ENCODE assay signal across 8 cellular contexts in the genomic region with DNA sequence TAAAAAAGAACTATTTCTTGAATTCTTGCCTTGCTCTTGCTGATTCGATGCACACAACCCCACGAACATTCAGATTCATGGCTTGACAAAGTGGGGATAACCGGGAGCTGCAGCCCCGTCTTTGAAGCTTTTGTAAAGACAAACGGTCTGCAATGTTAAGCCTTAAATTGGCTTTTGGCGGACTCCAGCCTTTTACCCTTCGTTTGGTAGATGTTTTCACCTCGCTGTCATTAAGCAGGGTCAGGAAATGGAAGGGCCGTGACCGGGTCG. TPM values are rescaled to one million over a fixed set of nuclear protein-coding genes. Genes with fewer than 3 reads are reported as not detected.
A peak's percentile ranks its signal among the peaks of the same experiment; 100 is the strongest.
DNase-seq lines count a peak whose midpoint lies in the region; ATAC-seq and TF ChIP-seq lines count a peak whose summit lies in the region.

No MANE protein-coding gene starts in this region.

- H3K4me2 ChIP-seq in skeletal muscle satellite cell (ENCODE audit: low read length): peak overlapping the region; percentile 99

- DNase-seq in left ventricle myocardium inferior (no peak), left ventricle myocardium superior (no peak), WTC11 (ENCODE audit: low spot score) (peak; percentile 15), left colon (no peak), AG08395 (ENCODE audit: low spot score) (no peak)

- TF ChIP-seq CTCF in left ventricle myocardium inferior (IDR thresholded peaks at IDR 0.05; ENCODE audit: borderline replicate concordance) (no peak), WTC11 (IDR thresholded peaks at IDR 0.05) (no peak), gastroesophageal sphincter (IDR thresholded peaks at IDR 0.05) (no peak)

- H3K27me3 ChIP-seq in left ventricle myocardium inferior (ENCODE audit: low read depth) (no peaks in the 10 kb centered on the region), gastroesophageal sphincter (no peaks in the 10 kb centered on the region), skeletal muscle satellite cell (ENCODE audit: control insufficient read depth, insufficient read depth, low read length) (no peaks in the 10 kb centered on the region)

- H3K27ac ChIP-seq in left ventricle myocardium inferior (replicated peaks) (peak overlapping the region; percentile 90), gastroesophageal sphincter (peak overlapping the region; percentile 60 to 91 (median 88))

- no peaks in the 10 kb centered on the region for H3K36me3 ChIP-seq in left ventricle myocardium inferior
- H3K36me3 ChIP-seq in gastroesophageal sphincter: peaks cover 0 to 19% of the 10 kb centered on the region in 2 donors
- peaks cover 2% of the 10 kb centered on the region for H3K36me3 ChIP-seq in skeletal muscle satellite cell (ENCODE audit: insufficient read depth, low read length)

- H3K4me1 Mint-ChIP-seq in WTC11: peaks cover 10% of the 10 kb centered on the region

- peak overlapping the region; percentile 84 for H3K9ac ChIP-seq in skeletal muscle satellite cell (ENCODE audit: low read depth, low read length)

- peak overlapping the region; percentile 72; the same call in 1 of the 2 replicates for H3K27ac Mint-ChIP-seq in WTC11

- H3K4me1 ChIP-seq in left ventricle myocardium inferior (peaks cover 40% of the 10 kb centered on the region), gastroesophageal sphincter (peaks cover 0 to 39% (median 8%) of the 10 kb centered on the region in 3 donors), skeletal muscle satellite cell (ENCODE audit: control insufficient read depth, insufficient read depth, low read length) (peaks cover 16% of the 10 kb centered on the region)

- no peaks in the 10 kb centered on the region for H3K9me3 Mint-ChIP-seq in WTC11

- H3K4me3 ChIP-seq in left ventricle myocardium inferior (peak overlapping the region; percentile 95), gastroesophageal sphincter (peak overlapping the region; percentile 68 to 87), skeletal muscle satellite cell (ENCODE audit: low read length) (peak overlapping the region; percentile 90)

- no peak for TF ChIP-seq EP300 in gastroesophageal sphincter (IDR thresholded peaks at IDR 0.05)

- H3K9me3 ChIP-seq in left ventricle myocardium inferior (replicated peaks): no peaks in the 10 kb centered on the region
- no peaks in the 10 kb centered on the region for H3K9me3 ChIP-seq in gastroesophageal sphincter
- no peaks in the 10 kb centered on the region for H3K9me3 ChIP-seq in skeletal muscle satellite cell (replicated peaks; ENCODE audit: low read length)

- WGBS in gastroesophageal sphincter (ENCODE audit: low coverage in 1 of 2), 2 donors: 0% methylated on average over 1 to 7 of the region's 11 CpGs

- POLR2A ChIA-PET in WTC11 (lab: Charles Lee): interaction anchor here (0.7 to 0.8 kb wide), 2 partner anchors 13 to 202 kb away, joined by 3 read pairs; no protein-coding TSS in a partner anchor

- intact Hi-C loops in left ventricle myocardium inferior (cut with micrococcal nuclease) (no loop called here), left ventricle myocardium superior (cut with micrococcal nuclease) (no loop called here), left colon (cut with DNase I, micrococcal nuclease) (no loop called here)

- peak overlapping the region; percentile 97 for H3K4me3 Mint-ChIP-seq in WTC11

- TF ChIP-seq POLR2A in gastroesophageal sphincter (IDR thresholded peaks at IDR 0.05): no peak

- CTCF ChIA-PET in WTC11 (lab: Charles Lee): no interaction called here

- H3K27me3 Mint-ChIP-seq in WTC11 (ENCODE audit: low read depth): no peaks in the 10 kb centered on the region

- ATAC-seq in left ventricle myocardium superior (no peak), WTC11 (no peak), gastroesophageal sphincter (no peak), left colon (no peak), HG03196 (IDR thresholded peaks at IDR 0.05; ENCODE audit: unreplicated experiment) (no peak)

- no peaks in the 10 kb centered on the region for H3K36me3 Mint-ChIP-seq in WTC11

TF ChIP-seq in WTC11, 78 proteins besides CTCF, POLR2A, EP300 and RAD21 (continues in another document):
- TF ChIP-seq CREM (CRISPR knock-in tag; IDR thresholded peaks at IDR 0.05) (no peak), ZNF138 (CRISPR knock-in tag; conservative IDR thresholded peaks at IDR 0.05) (no peak), ZNF317 (CRISPR knock-in tag; IDR thresholded peaks at IDR 0.05; ENCODE audit: borderline replicate concordance, low read depth) (no peak), IRF2 (CRISPR knock-in tag; IDR thresholded peaks at IDR 0.05; ENCODE audit: borderline replicate concordance, low read depth) (no peak), JAZF1 (CRISPR knock-in tag; IDR thresholded peaks at IDR 0.05) (no peak), RELA (CRISPR knock-in tag; IDR thresholded peaks at IDR 0.05; ENCODE audit: borderline replicate concordance) (no peak), ARID4B (CRISPR knock-in tag; IDR thresholded peaks at IDR 0.05; ENCODE audit: borderline replicate concordance) (no peak), CDX4 (CRISPR knock-in tag; IDR thresholded peaks at IDR 0.05; ENCODE audit: borderline replicate concordance) (no peak)
- TF ChIP-seq, protein P1, sequence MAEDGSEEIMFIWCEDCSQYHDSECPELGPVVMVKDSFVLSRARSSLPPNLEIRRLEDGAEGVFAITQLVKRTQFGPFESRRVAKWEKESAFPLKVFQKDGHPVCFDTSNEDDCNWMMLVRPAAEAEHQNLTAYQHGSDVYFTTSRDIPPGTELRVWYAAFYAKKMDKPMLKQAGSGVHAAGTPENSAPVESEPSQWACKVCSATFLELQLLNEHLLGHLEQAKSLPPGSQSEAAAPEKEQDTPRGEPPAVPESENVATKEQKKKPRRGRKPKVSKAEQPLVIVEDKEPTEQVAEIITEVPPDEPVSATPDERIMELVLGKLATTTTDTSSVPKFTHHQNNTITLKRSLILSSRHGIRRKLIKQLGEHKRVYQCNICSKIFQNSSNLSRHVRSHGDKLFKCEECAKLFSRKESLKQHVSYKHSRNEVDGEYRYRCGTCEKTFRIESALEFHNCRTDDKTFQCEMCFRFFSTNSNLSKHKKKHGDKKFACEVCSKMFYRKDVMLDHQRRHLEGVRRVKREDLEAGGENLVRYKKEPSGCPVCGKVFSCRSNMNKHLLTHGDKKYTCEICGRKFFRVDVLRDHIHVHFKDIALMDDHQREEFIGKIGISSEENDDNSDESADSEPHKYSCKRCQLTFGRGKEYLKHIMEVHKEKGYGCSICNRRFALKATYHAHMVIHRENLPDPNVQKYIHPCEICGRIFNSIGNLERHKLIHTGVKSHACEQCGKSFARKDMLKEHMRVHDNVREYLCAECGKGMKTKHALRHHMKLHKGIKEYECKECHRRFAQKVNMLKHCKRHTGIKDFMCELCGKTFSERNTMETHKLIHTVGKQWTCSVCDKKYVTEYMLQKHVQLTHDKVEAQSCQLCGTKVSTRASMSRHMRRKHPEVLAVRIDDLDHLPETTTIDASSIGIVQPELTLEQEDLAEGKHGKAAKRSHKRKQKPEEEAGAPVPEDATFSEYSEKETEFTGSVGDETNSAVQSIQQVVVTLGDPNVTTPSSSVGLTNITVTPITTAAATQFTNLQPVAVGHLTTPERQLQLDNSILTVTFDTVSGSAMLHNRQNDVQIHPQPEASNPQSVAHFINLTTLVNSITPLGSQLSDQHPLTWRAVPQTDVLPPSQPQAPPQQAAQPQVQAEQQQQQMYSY (CRISPR knock-in tag; IDR thresholded peaks at IDR 0.05): no peak

RNA-seq across cellular contexts. Expression of gene MAP2K5, which starts 0.4 kb away (rescaled TPM):
- total RNA-seq in left ventricle myocardium inferior (25.0 TPM), left ventricle myocardium superior (22.0 TPM), WTC11 (2021) (13.6 to 19.5 TPM (median 16.8 TPM) in 3 replicates), gastroesophageal sphincter (10 to 100 TPM in 3 of 4 donors, 1 to 10 TPM in 1; 7.7 to 15.1 (median 12.0) TPM), left colon (10 to 100 TPM; 19.1 to 23.0 TPM)
- 2.8 and 3.5 TPM in 2 replicates for total RNA-seq in skeletal muscle satellite cell (2012; rRNA removed)

RNA-seq across cellular contexts. Expression of gene C15orf61, which starts 21.2 kb away (rescaled TPM):
- 13.8 TPM for total RNA-seq in left ventricle myocardium inferior
- total RNA-seq in left ventricle myocardium superior: 13.6 TPM
- total RNA-seq in WTC11 (2021): 2.6 to 3.3 TPM (median 2.9 TPM) in 3 replicates
- 1 to 10 TPM; 4.1 to 6.5 (median 5.6) TPM for total RNA-seq in gastroesophageal sphincter
- 1.7 and 3.8 TPM in 2 replicates for total RNA-seq in skeletal muscle satellite cell (2012; rRNA removed)
- total RNA-seq in left colon: 1 to 10 TPM; 5.5 to 7.0 TPM
